Comparison of ENCODE assay signal across 8 cellular contexts in the genomic region with DNA sequence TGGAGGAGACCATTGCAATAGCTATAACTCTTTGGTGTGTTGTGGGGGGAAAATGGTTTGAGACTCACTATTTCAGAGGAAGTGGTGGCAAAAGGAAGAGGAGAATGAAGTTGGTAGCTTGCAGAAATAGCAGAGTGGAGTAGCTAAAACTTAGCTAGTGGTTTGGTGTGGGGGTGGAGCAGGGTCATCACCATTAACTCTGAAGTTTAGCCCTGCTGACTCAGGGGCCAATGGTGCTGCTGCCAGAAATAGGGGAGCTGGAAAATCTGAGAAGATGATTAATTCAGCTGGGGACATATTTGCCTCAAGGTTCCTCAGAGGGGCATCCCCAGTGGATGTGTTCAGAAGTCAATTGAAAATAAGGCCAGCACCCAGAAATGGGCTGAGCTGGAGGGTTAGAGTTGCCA.
DNase-seq lines count a peak whose midpoint lies in the region; ATAC-seq, FAIRE-seq and TF ChIP-seq lines count a peak whose summit lies in the region.

No MANE protein-coding gene starts in this region.

- FAIRE-seq in H54 (lab: Jason Lieb, UNC): no peak

- ATAC-seq in HG02798 (IDR thresholded peaks at IDR 0.05; ENCODE audit: poor library complexity, unreplicated experiment) (no peak), sciatic nerve (no peak), GM18858 (IDR thresholded peaks at IDR 0.05; ENCODE audit: unreplicated experiment) (no peak)

- TF ChIP-seq CTCF in choroid plexus epithelial cell (conservative IDR thresholded peaks at IDR 0.05; ENCODE audit: low read depth, low read length): no peak

- intact Hi-C loops in sciatic nerve (cut with DNase I): no loop called here

- TF ChIP-seq POLR2A in H54 (IDR thresholded peaks at IDR 0.05; ENCODE audit: low read depth, low read length): no peak

- H3K4me3 ChIP-seq in choroid plexus epithelial cell (ENCODE audit: low read depth, low read length): no peak overlapping the region

- DNase-seq in H54 (ENCODE audit: insufficient read length, low spot score) (peak; percentile 25), T1000 (lab: John Stamatoyannopoulos, UW) (peak; percentile 17), choroid plexus epithelial cell (ENCODE audit: low read depth) (peak; percentile 42), NCI-H524 (lab: John Stamatoyannopoulos, UW) (no peak), sciatic nerve (ENCODE audit: low spot score) (no peak)
- peak; percentile 50 to 70 for DNase-seq in stimulated activated CD8-positive, alpha-beta memory T cell treated with anti-CD3 and anti-CD28 coated beads, Interleukin-15, amount 100 ng/mL, for 4 hours (ENCODE audit: low read depth in 2 of 2)

Comparison
In these comparisons a context has a peak if more than half of its experiments do, and no peak if none do; other contexts are left out.
1. DNase-seq: peak in H54 (single experiment), T1000 (single experiment), choroid plexus epithelial cell (single experiment) and stimulated activated CD8-positive, alpha-beta memory T cell treated with anti-CD3 and anti-CD28 coated beads, Interleukin-15, amount 100 ng/mL, for 4 hours (2 of 2); none in NCI-H524 (0 of 2) and sciatic nerve (single experiment).